In genomic region chr3:175879417-175879816, GRCh38 we compare ENCODE assay signal across 20 cellular contexts.
A peak's percentile ranks its signal among the peaks of the same experiment; 100 is the strongest.
DNase-seq lines count a peak whose midpoint lies in the region; ATAC-seq and TF ChIP-seq lines count a peak whose summit lies in the region.
"Had no signal": no experiment of that assay in that cellular context is flagged by ENCODE, and none has a peak within 500 bp of the region (broad histone marks: within the 10 kb centered on the region; RNA-seq: fewer than 3 reads in every experiment).

No MANE protein-coding gene starts in this region.

- no peaks in the 10 kb centered on the region for H3K27me3 ChIP-seq in psoas muscle (ENCODE audit: insufficient read depth in 3 of 3, low read length in 2 of 3)
- H3K27me3 ChIP-seq: BE2C had no signal

- 40 to 48% (median 41%) methylated on average over 2 of the region's 2 CpGs for WGBS in psoas muscle, 3 donors

- no peaks in the 10 kb centered on the region for H3K36me3 ChIP-seq in psoas muscle (ENCODE audit: insufficient read depth in 1 of 2, low read depth in 1 of 2)
- H3K36me3 ChIP-seq: BE2C, HAP-1 had no signal

- TF ChIP-seq CTCF in retinal pigment epithelial cell (conservative IDR thresholded peaks at IDR 0.05; ENCODE audit: low read depth, low read length), result no peak
- no peak for TF ChIP-seq CTCF in psoas muscle (IDR thresholded peaks at IDR 0.05)
- TF ChIP-seq CTCF in foreskin fibroblast (IDR thresholded peaks at IDR 0.05; ENCODE audit: low read depth, low read length), result no peak

- no peaks in the 10 kb centered on the region for H3K9me3 ChIP-seq in psoas muscle
- H3K9me3 ChIP-seq: BE2C, HAP-1 had no signal

- no peak overlapping the region for H3K4me3 ChIP-seq in retinal pigment epithelial cell (ENCODE audit: low read length)
- no peak overlapping the region for H3K4me3 ChIP-seq in psoas muscle
- no peak overlapping the region for H3K4me3 ChIP-seq in foreskin fibroblast (ENCODE audit: low read depth in 1 of 2, low read length in 2 of 2)
- H3K4me3 ChIP-seq: GM12878, HAP-1 had no signal

- H3K4me1 ChIP-seq in psoas muscle, result no peaks in the 10 kb centered on the region
- H3K4me1 ChIP-seq: BE2C, HAP-1 had no signal

- intact Hi-C loops in psoas muscle (cut with DNase I), result no loop called here

- no peak for ATAC-seq in psoas muscle
- ATAC-seq: GM12878, HepG2 had no signal

- H3K27ac ChIP-seq in psoas muscle, result no peak overlapping the region

- peak; percentile 30 for DNase-seq in NCI-H2171 treated with DMSO at 0.1 percent for 48 hours (lab: John Stamatoyannopoulos, UW)
- DNase-seq in NCI-H2171 (lab: John Stamatoyannopoulos, UW), result no peak
- peak; percentile 21 for DNase-seq in myocyte (ENCODE audit: low read depth)
- DNase-seq in retinal pigment epithelial cell (ENCODE audit: low read depth), result peak; percentile 39
- no peak for DNase-seq in psoas muscle
- no peak for DNase-seq in foreskin fibroblast
- no peak for DNase-seq in AML-193 (lab: John Stamatoyannopoulos, UW)
- DNase-seq: 8988T; BE2C; C1 segment of cervical spinal cord; CD4-positive, CD25-positive, alpha-beta regulatory T cell; CD8-positive, alpha-beta memory T cell; COR-L47; DMS 273 treated with DMSO at 0.1 percent for 48 hours; DMS53; DND-41; EL had no signal

Comparison
In these comparisons a context has a peak if more than half of its experiments do, and no peak if none do; other contexts are left out.
1. DNase-seq: peak in NCI-H2171 treated with DMSO at 0.1 percent for 48 hours (single experiment), myocyte (single experiment) and retinal pigment epithelial cell (single experiment); none in NCI-H2171 (single experiment), psoas muscle (0 of 2), foreskin fibroblast (0 of 2) and AML-193 (0 of 2).